In genomic region chr4:145539677-145540076, GRCh38 we compare ENCODE assay signal across 3 cellular contexts.
TF ChIP-seq lines count a peak whose summit lies in the region.

No MANE protein-coding gene starts in this region.

TF ChIP-seq in IMR-90, 13 proteins besides CTCF, POLR2A, EP300 and RAD21:
- TF ChIP-seq USF2 (IDR thresholded peaks at IDR 0.05; ENCODE audit: low read depth, low read length), result no peak
- no peak for TF ChIP-seq MAZ (IDR thresholded peaks at IDR 0.05; ENCODE audit: borderline replicate concordance, low read depth, low read length)
- no peak for TF ChIP-seq SMC3 (IDR thresholded peaks at IDR 0.05; ENCODE audit: low read depth, low read length)
- TF ChIP-seq MXI1 (IDR thresholded peaks at IDR 0.05; ENCODE audit: borderline replicate concordance, low read depth, low read length), result no peak
- TF ChIP-seq NFE2L2 (IDR thresholded peaks at IDR 0.05; ENCODE audit: low read depth, low read length), result no peak
- TF ChIP-seq ELK1 (IDR thresholded peaks at IDR 0.05; ENCODE audit: borderline replicate concordance, low read depth, low read length), result no peak
- TF ChIP-seq CEBPB (IDR thresholded peaks at IDR 0.05; ENCODE audit: low read depth, low read length), result no peak

TF ChIP-seq in H1, 55 proteins besides CTCF, POLR2A, EP300 and RAD21:
- TF ChIP-seq MAFK (IDR thresholded peaks at IDR 0.05; ENCODE audit: low read depth, low read length), result no peak
- no peak for TF ChIP-seq E2F6 (IDR thresholded peaks at IDR 0.05)
- TF ChIP-seq CREB1 (IDR thresholded peaks at IDR 0.05), result no peak
- no peak for TF ChIP-seq RXRA (IDR thresholded peaks at IDR 0.05; ENCODE audit: insufficient read depth, low read depth, low read length)
- no peak for TF ChIP-seq CHD7 (IDR thresholded peaks at IDR 0.05; ENCODE audit: insufficient replicate concordance, low read length)
- TF ChIP-seq TCF12 (IDR thresholded peaks at IDR 0.05; ENCODE audit: low read depth, low read length), result no peak
- TF ChIP-seq BCL11A (IDR thresholded peaks at IDR 0.05; ENCODE audit: low read depth in 2 of 2, low read length in 2 of 2), result no peak
- TF ChIP-seq TBP (IDR thresholded peaks at IDR 0.05; ENCODE audit: low read depth, low read length), result no peak
- TF ChIP-seq ATF3 (IDR thresholded peaks at IDR 0.05; ENCODE audit: insufficient read depth, low read depth, low read length), result no peak
- no peak for TF ChIP-seq POLR2AphosphoS5 (IDR thresholded peaks at IDR 0.05; ENCODE audit: low read depth, low read length)

TF ChIP-seq in GM12891, 5 proteins besides CTCF, POLR2A, EP300 and RAD21:
- TF ChIP-seq POU2F2 (IDR thresholded peaks at IDR 0.05; ENCODE audit: low read depth, low read length), result no peak
- TF ChIP-seq SPI1 (IDR thresholded peaks at IDR 0.05; ENCODE audit: low read depth, low read length), result no peak
- TF ChIP-seq TAF1 (IDR thresholded peaks at IDR 0.05; ENCODE audit: low read depth, low read length), result no peak
- TF ChIP-seq POLR2AphosphoS5 (IDR thresholded peaks at IDR 0.05; ENCODE audit: low read depth, low read length), result no peak
- TF ChIP-seq PAX5 (IDR thresholded peaks at IDR 0.05; ENCODE audit: insufficient read depth, low read length, severe bottlenecking), result no peak
